25 cellular contexts compared by ENCODE assay signal in the genomic region with DNA sequence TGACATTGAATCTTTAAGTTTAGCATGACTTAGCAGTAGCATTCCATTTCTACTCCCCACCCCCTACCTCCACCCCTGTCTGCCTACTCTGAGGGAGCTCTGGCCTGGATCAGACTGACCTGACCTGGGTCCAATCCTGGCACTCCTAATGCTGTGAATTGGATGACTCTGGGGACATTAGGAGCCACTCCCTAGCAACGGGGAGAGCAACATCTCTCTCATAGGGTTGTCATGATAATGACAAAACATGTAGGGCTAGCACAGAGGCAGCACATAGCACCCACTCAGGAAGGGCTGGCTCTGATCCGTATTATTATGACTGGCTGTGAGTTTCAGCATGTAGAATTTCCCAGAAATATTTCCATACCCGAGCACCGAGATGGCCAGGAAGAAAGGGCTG. TPM values are rescaled to one million over a fixed set of nuclear protein-coding genes. Genes with fewer than 3 reads are reported as not detected.
A peak's percentile ranks its signal among the peaks of the same experiment; 100 is the strongest.
DNase-seq lines count a peak whose midpoint lies in the region; ATAC-seq and TF ChIP-seq lines count a peak whose summit lies in the region.
"Had no signal": no experiment of that assay in that cellular context is flagged by ENCODE, and none has a peak within 500 bp of the region (broad histone marks: within the 10 kb centered on the region; RNA-seq: fewer than 3 reads in every experiment).

No MANE protein-coding gene starts in this region.

- H3K36me3 ChIP-seq in ACC112 (ENCODE audit: insufficient read depth, low read length): no peaks in the 10 kb centered on the region
- H3K36me3 ChIP-seq in left ventricle myocardium inferior: peaks cover 80% of the 10 kb centered on the region
- peaks cover 0 to 61% of the 10 kb centered on the region in 2 donors for H3K36me3 ChIP-seq in gastrocnemius medialis

- H3K9me3 ChIP-seq in left ventricle myocardium inferior (replicated peaks) (no peaks in the 10 kb centered on the region), gastrocnemius medialis (no peaks in the 10 kb centered on the region)
- H3K9me3 ChIP-seq: psoas muscle, transverse colon had no signal

- H3K4me1 ChIP-seq in ACC112 (ENCODE audit: control insufficient read depth, insufficient read depth, low read length, unreplicated experiment) (peaks cover 29% of the 10 kb centered on the region), left ventricle myocardium inferior (peaks cover 35% of the 10 kb centered on the region), gastrocnemius medialis (no peaks in the 10 kb centered on the region)
- H3K4me1 ChIP-seq: psoas muscle, transverse colon had no signal

- H3K9me3 Mint-ChIP-seq in chondrocyte (ENCODE audit: low read depth): no peaks in the 10 kb centered on the region
- H3K9me3 Mint-ChIP-seq: activated CD4-positive, alpha-beta T cell treated with anti-CD3 and anti-CD28 coated beads, Interleukin-2, amount 10 ng/mL, durations not matched to agents 24 days and 14 days; GM23338; nephron had no signal

- no peaks in the 10 kb centered on the region for H3K27me3 ChIP-seq in ACC112 (ENCODE audit: insufficient read depth, low read length)
- no peaks in the 10 kb centered on the region for H3K27me3 ChIP-seq in left ventricle myocardium inferior (ENCODE audit: low read depth)
- H3K27me3 ChIP-seq in gastrocnemius medialis: no peaks in the 10 kb centered on the region
- H3K27me3 ChIP-seq: transverse colon had no signal

- no peaks in the 10 kb centered on the region for H3K27me3 Mint-ChIP-seq in chondrocyte (ENCODE audit: low read depth)
- H3K27me3 Mint-ChIP-seq: activated CD4-positive, alpha-beta T cell treated with anti-CD3 and anti-CD28 coated beads, Interleukin-2, amount 10 ng/mL, durations not matched to agents 24 days and 14 days had no signal

- no peak overlapping the region for H3K4me3 ChIP-seq in ACC112 (ENCODE audit: low read depth, low read length)
- no peak overlapping the region for H3K4me3 ChIP-seq in left ventricle myocardium inferior
- no peak overlapping the region for H3K4me3 ChIP-seq in gastrocnemius medialis
- H3K4me3 ChIP-seq: GM23338, psoas muscle, transverse colon had no signal

- in situ Hi-C loops in gastrocnemius medialis (cut with MboI; ENCODE audit: low sequenced_read_pairs in 4 of 4): no loop called here

- peaks cover 34% of the 10 kb centered on the region for H3K36me3 Mint-ChIP-seq in chondrocyte (ENCODE audit: low read depth)

- H3K4me1 Mint-ChIP-seq in chondrocyte (ENCODE audit: low read depth): peaks cover 28% of the 10 kb centered on the region
- H3K4me1 Mint-ChIP-seq: activated CD4-positive, alpha-beta T cell treated with anti-CD3 and anti-CD28 coated beads, Interleukin-2, amount 10 ng/mL, durations not matched to agents 24 days and 14 days; GM23338; nephron had no signal

- no peak for DNase-seq in chondrocyte (ENCODE audit: low spot score)
- DNase-seq in left ventricle myocardium inferior: no peak
- DNase-seq in gastrocnemius medialis: no peak
- DNase-seq in midbrain (lab: John Stamatoyannopoulos, UW): no peak
- no peak for DNase-seq in activated CD4-positive, alpha-beta T cell treated with anti-CD3 and anti-CD28 coated beads, Interleukin-2, amount 50 U/mL, for 48 hours
- DNase-seq in NCI-H1436 (lab: John Stamatoyannopoulos, UW): no peak
- DNase-seq: 8988T; activated CD4-positive, alpha-beta T cell treated with anti-CD3 and anti-CD28 coated beads, Interleukin-2, amount 10 ng/mL, durations not matched to agents 24 days and 14 days; activated CD8-positive, alpha-beta memory T cell treated with anti-CD3 and anti-CD28 coated beads, Interleukin-2, amount 50 U/mL, for 48 hours; activated naive CD4-positive, alpha-beta T cell treated with Interleukin-2 at 50 U/mL for 16 hours; C1 segment of cervical spinal cord; kidney; mesendoderm; NCI-H1417; NCI-H2171; NCI-H526 treated with DMSO at 0.1 percent for 48 hours; transverse colon had no signal

- peak; percentile 12 to 36 for ATAC-seq in gastrocnemius medialis
- no peak for ATAC-seq in HG02759 (IDR thresholded peaks at IDR 0.05; ENCODE audit: unreplicated experiment)
- ATAC-seq: GM23338 had no signal

- no peak for TF ChIP-seq CTCF in chondrocyte (IDR thresholded peaks at IDR 0.05)
- no peak for TF ChIP-seq CTCF in left ventricle myocardium inferior (IDR thresholded peaks at IDR 0.05; ENCODE audit: borderline replicate concordance)
- TF ChIP-seq CTCF in gastrocnemius medialis (IDR thresholded peaks at IDR 0.05 in 4 of 5, conservative IDR thresholded peaks at IDR 0.05 in 1 of 5): no peak

- no peak overlapping the region for H2AFZ ChIP-seq in ACC112 (ENCODE audit: low read length, unreplicated experiment)
- H2AFZ ChIP-seq: GM23338 had no signal

- H3K27ac Mint-ChIP-seq in chondrocyte (ENCODE audit: unreplicated experiment): peak overlapping the region; percentile 68
- H3K27ac Mint-ChIP-seq: GM23338, nephron had no signal

- intact Hi-C loops in left ventricle myocardium inferior (cut with micrococcal nuclease) (no loop called here), gastrocnemius medialis (cut with DNase I; ENCODE audit: low total_unique reads) (no loop called here)

- TF ChIP-seq POLR2A in gastrocnemius medialis (IDR thresholded peaks at IDR 0.05): no peak

- no peak overlapping the region for H3K4me3 Mint-ChIP-seq in chondrocyte (ENCODE audit: unreplicated experiment)
- H3K4me3 Mint-ChIP-seq: activated CD4-positive, alpha-beta T cell treated with anti-CD3 and anti-CD28 coated beads, Interleukin-2, amount 10 ng/mL, durations not matched to agents 24 days and 14 days; GM23338; nephron had no signal

- H3K27ac ChIP-seq in ACC112 (ENCODE audit: low read depth, low read length) (peak overlapping the region; percentile 86), left ventricle myocardium inferior (replicated peaks) (peak overlapping the region; percentile 41), gastrocnemius medialis (no peak overlapping the region)
- H3K27ac ChIP-seq: psoas muscle had no signal

- H3K79me2 ChIP-seq in ACC112 (ENCODE audit: control insufficient read depth, insufficient read depth, low read length, unreplicated experiment): no peaks in the 10 kb centered on the region

RNA-seq across cellular contexts. Expression of a gene that starts 40.5 kb away (rescaled TPM):
- total RNA-seq in chondrocyte: 38.5 to 43.7 TPM (median 43.0 TPM) in 3 replicates
- 46.9 TPM for total RNA-seq in left ventricle myocardium inferior
- total RNA-seq in gastrocnemius medialis: 10 to 100 TPM; 18.8 to 31.5 (median 22.4) TPM

RNA-seq across cellular contexts. Expression of a gene that starts 46.3 kb away (rescaled TPM):
- total RNA-seq in chondrocyte (not detected in 3 replicates), left ventricle myocardium inferior (not detected), gastrocnemius medialis (not detected)
- total RNA-seq: activated CD4-positive, alpha-beta T cell treated with anti-CD3 and anti-CD28 coated beads, Interleukin-2, amount 10 ng/mL, durations not matched to agents 24 days and 14 days; astrocyte; cerebellum; GM23338; kidney; LHCN-M2; psoas muscle; transverse colon had no signal

Comparison
In these comparisons a context has a peak if more than half of its experiments do, and no peak if none do; other contexts are left out.
1. H3K27ac ChIP-seq: peak in ACC112 (single experiment) and left ventricle myocardium inferior (single experiment); none in gastrocnemius medialis (0 of 4).